In genomic region chr5:57692582-57693487, GRCh38 we compare ENCODE assay signal across 8 cellular contexts.
DNase-seq lines count a peak whose midpoint lies in the region; ATAC-seq and TF ChIP-seq lines count a peak whose summit lies in the region.

No MANE protein-coding gene starts in this region.

- no peaks in the 10 kb centered on the region for H3K4me1 ChIP-seq in colonic mucosa

- H3K4me3 ChIP-seq in colonic mucosa, result no peak overlapping the region

- no peaks in the 10 kb centered on the region for H3K36me3 ChIP-seq in colonic mucosa

- no peak overlapping the region for H3K27ac ChIP-seq in colonic mucosa

- H3K27ac Mint-ChIP-seq in stimulated activated naive CD8-positive, alpha-beta T cell treated with anti-CD3 and anti-CD28 coated beads, Interleukin-15, amount 100 ng/mL, for 72 hours, result no peak overlapping the region

- peak; percentile 63 for DNase-seq in activated effector memory CD4-positive, alpha-beta T cell treated with anti-CD3 and anti-CD28 coated beads, Interleukin-2, amount 50 U/mL, for 16 hours
- no peak for DNase-seq in activated effector memory CD4-positive, alpha-beta T cell treated with Interleukin-2 at 50 U/mL for 16 hours
- DNase-seq in NOMO-1 treated with DMSO at 0.1 percent for 48 hours (lab: John Stamatoyannopoulos, UW; ENCODE audit: unreplicated experiment) (peak; percentile 44), colonic mucosa (peak; percentile 36), left colon (peak in 1 of 2 donors; percentile 33), OCI-M2 (lab: John Stamatoyannopoulos, UW; ENCODE audit: unreplicated experiment) (no peak)
- peak; percentile 6 to 10 for DNase-seq in stimulated activated naive CD8-positive, alpha-beta T cell treated with anti-CD3 and anti-CD28 coated beads, Interleukin-15, amount 100 ng/mL, for 72 hours
- no peak for DNase-seq in activated CD4-positive, CD25-positive, alpha-beta regulatory T cell treated with anti-CD3 and anti-CD28 coated beads, Interleukin-2, amount 50 U/mL, for 72 hours

- intact Hi-C loops in colonic mucosa (cut with DNase I), result no loop called here
- intact Hi-C loops in left colon (cut with DNase I, micrococcal nuclease), result no loop called here

- peak; percentile 49 for ATAC-seq in left colon
- peak; percentile 70 for ATAC-seq in stimulated activated naive CD8-positive, alpha-beta T cell treated with anti-CD3 and anti-CD28 coated beads, Interleukin-15, amount 100 ng/mL, for 72 hours

- H3K27me3 ChIP-seq in colonic mucosa, result no peaks in the 10 kb centered on the region

- H3K4me3 Mint-ChIP-seq in stimulated activated naive CD8-positive, alpha-beta T cell treated with anti-CD3 and anti-CD28 coated beads, Interleukin-15, amount 100 ng/mL, for 72 hours, result no peak overlapping the region

- TF ChIP-seq CTCF in colonic mucosa (IDR thresholded peaks at IDR 0.05), result no peak

- peaks cover 4% of the 10 kb centered on the region for H3K4me1 Mint-ChIP-seq in stimulated activated naive CD8-positive, alpha-beta T cell treated with anti-CD3 and anti-CD28 coated beads, Interleukin-15, amount 100 ng/mL, for 72 hours

- H3K9me3 ChIP-seq in colonic mucosa, result no peaks in the 10 kb centered on the region

- no peaks in the 10 kb centered on the region for H3K9me3 Mint-ChIP-seq in stimulated activated naive CD8-positive, alpha-beta T cell treated with anti-CD3 and anti-CD28 coated beads, Interleukin-15, amount 100 ng/mL, for 72 hours

- H3K9ac ChIP-seq in colonic mucosa (ENCODE audit: low read depth in 2 of 2, low read length in 2 of 2), result no peak overlapping the region

- H3K27me3 Mint-ChIP-seq in stimulated activated naive CD8-positive, alpha-beta T cell treated with anti-CD3 and anti-CD28 coated beads, Interleukin-15, amount 100 ng/mL, for 72 hours, result peaks cover 10% of the 10 kb centered on the region

Comparison
In these comparisons a context has a peak if more than half of its experiments do, and no peak if none do; other contexts are left out.
1. DNase-seq: peak in activated effector memory CD4-positive, alpha-beta T cell treated with anti-CD3 and anti-CD28 coated beads, Interleukin-2, amount 50 U/mL, for 16 hours (single experiment), NOMO-1 treated with DMSO at 0.1 percent for 48 hours (single experiment), colonic mucosa (single experiment) and stimulated activated naive CD8-positive, alpha-beta T cell treated with anti-CD3 and anti-CD28 coated beads, Interleukin-15, amount 100 ng/mL, for 72 hours (2 of 2); none in activated effector memory CD4-positive, alpha-beta T cell treated with Interleukin-2 at 50 U/mL for 16 hours (single experiment), activated CD4-positive, CD25-positive, alpha-beta regulatory T cell treated with anti-CD3 and anti-CD28 coated beads, Interleukin-2, amount 50 U/mL, for 72 hours (single experiment) and OCI-M2 (single experiment).